In genomic region chr2:85648619-85649018, GRCh38 we compare ENCODE assay signal across 9 cellular contexts. TPM values are rescaled to one million over a fixed set of nuclear protein-coding genes. Genes with fewer than 3 reads are reported as not detected.
DNase-seq lines count a peak whose midpoint lies in the region; ATAC-seq and TF ChIP-seq lines count a peak whose summit lies in the region.
"Had no signal": no experiment of that assay in that cellular context is flagged by ENCODE, and none has a peak within 500 bp of the region (broad histone marks: within the 10 kb centered on the region; RNA-seq: fewer than 3 reads in every experiment).

No MANE protein-coding gene starts in this region.

- no peak overlapping the region for H3K4me3 ChIP-seq in AG04450 (ENCODE audit: low read depth, low read length)
- H3K4me3 ChIP-seq in RWPE2 (ENCODE audit: severe bottlenecking): no peak overlapping the region
- H3K4me3 ChIP-seq in thyroid gland (replicated peaks in 1 of 3): no peak overlapping the region

- no peak for TF ChIP-seq POLR2A in thyroid gland (IDR thresholded peaks at IDR 0.05)

- POLR2A ChIA-PET in AG04450 (lab: Yijun Ruan, JAX): interaction anchor here (0.8 to 1.7 kb wide), 3 partner anchors 13 to 123 kb away, joined by 3 to 7 read pairs (median 5); no protein-coding TSS in a partner anchor

- 73 to 81% methylated on average over 2 of the region's 2 CpGs for WGBS in thyroid gland, 2 donors

- intact Hi-C loops in thyroid gland (cut with DNase I): no loop called here

- H3K9me3 ChIP-seq in AG04450 (ENCODE audit: control insufficient read depth, insufficient read depth, low read length) (no peaks in the 10 kb centered on the region), RWPE2 (ENCODE audit: severe bottlenecking) (no peaks in the 10 kb centered on the region), thyroid gland (no peaks in the 10 kb centered on the region)

- H3K27me3 ChIP-seq in AG04450 (ENCODE audit: control insufficient read depth, insufficient read depth, low read length) (no peaks in the 10 kb centered on the region), RWPE2 (ENCODE audit: insufficient read depth, poor library complexity, severe bottlenecking) (no peaks in the 10 kb centered on the region), thyroid gland (no peaks in the 10 kb centered on the region)

- peak overlapping the region; percentile 98 for H3K27ac ChIP-seq in AG04450 (ENCODE audit: low read depth, low read length)
- no peak overlapping the region for H3K27ac ChIP-seq in RWPE2 (ENCODE audit: poor library complexity, severe bottlenecking)
- H3K27ac ChIP-seq in thyroid gland: peak overlapping the region; percentile 21 to 67 (median 41)

- ATAC-seq in RWPE2 (ENCODE audit: low read depth): peak; percentile 45; the same call in 1 of the 3 replicates
- no peak for ATAC-seq in HG02763 (IDR thresholded peaks at IDR 0.05; ENCODE audit: unreplicated experiment)

- H3K36me3 ChIP-seq in RWPE2 (ENCODE audit: low read depth): peaks cover 85% of the 10 kb centered on the region
- peaks cover 33 to 63% of the 10 kb centered on the region in 2 donors for H3K36me3 ChIP-seq in thyroid gland

- TF ChIP-seq CTCF in AG04450 (IDR thresholded peaks at IDR 0.05; ENCODE audit: low read depth, low read length) (peak; percentile 71), GM12873 (IDR thresholded peaks at IDR 0.05; ENCODE audit: insufficient read depth, low read depth, low read length, missing control alignments) (peak; percentile 65), RWPE2 (IDR thresholded peaks at IDR 0.05; ENCODE audit: poor library complexity, severe bottlenecking) (peak; percentile 39), thyroid gland (IDR thresholded peaks at IDR 0.05) (peak in 4 of 6 experiments; percentile 30 to 57 (median 40))

- H3K4me1 ChIP-seq in RWPE2 (ENCODE audit: insufficient read depth, poor library complexity, severe bottlenecking) (peaks cover 12% of the 10 kb centered on the region), thyroid gland (peaks cover 10 to 24% of the 10 kb centered on the region in 2 donors)

- DNase-seq in AG04450 (ENCODE audit: low read depth, low spot score): peak; percentile 39
- DNase-seq in RWPE2 (ENCODE audit: low spot score): no peak
- peak; percentile 73 for DNase-seq in fibroblast of peridontal ligament (ENCODE audit: extremely low read depth)
- DNase-seq in thyroid gland: peak; percentile 30 to 49
- DNase-seq in NCI-H1436 treated with DMSO at 0.1 percent for 48 hours (lab: John Stamatoyannopoulos, UW): no peak
- DNase-seq in NCI-H446 treated with DMSO at 0.1 percent for 48 hours (lab: John Stamatoyannopoulos, UW): no peak

- CTCF ChIA-PET in AG04450 (lab: Charles Lee): interaction anchor here (0.6 to 6.8 kb wide), 24 partner anchors 9 to 234 kb away, joined by 3 to 107 read pairs (median 6); partner anchors contain the start of gene SFTPB

RNA-seq across cellular contexts. Expression of gene SFTPB, which starts 19.4 kb away (rescaled TPM):
- polyA plus RNA-seq in AG04450 (2011; rRNA removed): not detected in 2 replicates
- not detected in 2 replicates for polyA minus RNA-seq in AG04450 (2011; rRNA and poly(A)+ RNA removed)
- 100 to 1,000 TPM in 2 of 4 donors, 10 to 100 TPM in 2; 24.8 to 323 (median 116) TPM for total RNA-seq in thyroid gland
- total RNA-seq: subcutaneous adipose tissue had no signal

RNA-seq across cellular contexts. Expression of gene USP39, which starts 32.6 kb away (rescaled TPM):
- 52.6 and 53.8 TPM in 2 replicates for polyA plus RNA-seq in AG04450 (2011; rRNA removed)
- polyA minus RNA-seq in AG04450 (2011; rRNA and poly(A)+ RNA removed): 40.6 and 50.1 TPM in 2 replicates
- 100 to 1,000 TPM in 2 of 4 donors, 10 to 100 TPM in 2; 60.5 to 201 (median 99.4) TPM for total RNA-seq in thyroid gland

RNA-seq across cellular contexts. Expression of gene C2orf68, which starts 36.8 kb away (rescaled TPM):
- polyA plus RNA-seq in AG04450 (2011; rRNA removed): 17.8 and 19.1 TPM in 2 replicates
- 21.7 and 25.3 TPM in 2 replicates for polyA minus RNA-seq in AG04450 (2011; rRNA and poly(A)+ RNA removed)
- total RNA-seq in thyroid gland: 10 to 100 TPM; 24.0 to 30.1 (median 25.8) TPM

RNA-seq across cellular contexts. Expression of gene GNLY, which starts 45.5 kb away (rescaled TPM):
- polyA plus RNA-seq in AG04450 (2011; rRNA removed): not detected in 2 replicates
- polyA minus RNA-seq in AG04450 (2011; rRNA and poly(A)+ RNA removed): not detected in 2 replicates
- 1 to 10 TPM in 1 of 4 donors, under 1 TPM in 2, not detected in 1; 0.22 to 3.6 (median 0.63) TPM for total RNA-seq in thyroid gland

RNA-seq across cellular contexts. Expression of gene TMEM150A, which starts 46.1 kb away (rescaled TPM):
- polyA plus RNA-seq in AG04450 (2011; rRNA removed): 11.4 and 14.5 TPM in 2 replicates
- 11.0 and 14.1 TPM in 2 replicates for polyA minus RNA-seq in AG04450 (2011; rRNA and poly(A)+ RNA removed)
- 10 to 100 TPM in 3 of 4 donors, 1 to 10 TPM in 1; 8.9 to 25.2 (median 21.9) TPM for total RNA-seq in thyroid gland

Comparison
In these comparisons a context has a peak if more than half of its experiments do, and no peak if none do; other contexts are left out.
1. DNase-seq: peak in AG04450 (single experiment), fibroblast of peridontal ligament (single experiment) and thyroid gland (2 of 2); none in RWPE2 (single experiment), NCI-H1436 treated with DMSO at 0.1 percent for 48 hours (single experiment) and NCI-H446 treated with DMSO at 0.1 percent for 48 hours (single experiment).
2. Peak in every context shown above with its lines, with median percentiles within 50 percentile points of each other: CTCF ChIP-seq.